ENCODE assay signal across 15 cellular contexts in genomic region chr4:2733001-2733843, GRCh38. TPM values are rescaled to one million over a fixed set of nuclear protein-coding genes. Genes with fewer than 3 reads are reported as not detected.
DNase-seq lines count a peak whose midpoint lies in the region; ATAC-seq and TF ChIP-seq lines count a peak whose summit lies in the region.
"Had no signal": no experiment of that assay in that cellular context is flagged by ENCODE, and none has a peak within 500 bp of the region (broad histone marks: within the 10 kb centered on the region; RNA-seq: fewer than 3 reads in every experiment).

No MANE protein-coding gene starts in this region.

- H3K36me3 Mint-ChIP-seq in glutamatergic neuron (ENCODE audit: unreplicated experiment) = peaks cover 20% of the 10 kb centered on the region

- intact Hi-C loops in Panc1 (cut with micrococcal nuclease; ENCODE audit: unreplicated experiment) = no loop called here

- ATAC-seq in Panc1 (peak; percentile 32; the same call in 1 of the 2 replicates), HG03097 (IDR thresholded peaks at IDR 0.05; ENCODE audit: low FRiP score, unreplicated experiment) (no peak), GM21723 (IDR thresholded peaks at IDR 0.05; ENCODE audit: unreplicated experiment) (no peak)
- ATAC-seq: effector memory CD8-positive, alpha-beta T cell had no signal

- in situ Hi-C loops in Panc1 (cut with HindIII; ENCODE audit: low pct_unique_long_range_greater_than_20kb, low sequenced_read_pairs) = no loop called here

- H3K9me3 ChIP-seq in Panc1 (ENCODE audit: control insufficient read depth, insufficient read depth, low read depth, low read length) (no peaks in the 10 kb centered on the region), osteoblast (ENCODE audit: low read depth, low read length) (no peaks in the 10 kb centered on the region)

- peak; percentile 31 for DNase-seq in D341Med (ENCODE audit: low spot score)
- DNase-seq in Panc1 (ENCODE audit: low read depth, low spot score) = no peak
- no peak for DNase-seq in glutamatergic neuron
- DNase-seq in osteoblast (ENCODE audit: insufficient read length, low spot score, missing footprints) = peak; percentile 58
- DNase-seq in globus pallidus (ENCODE audit: low spot score) = no peak
- DNase-seq: activated CD4-positive, alpha-beta T cell treated with anti-CD3 and anti-CD28 coated beads, Interleukin-2, amount 10 ng/mL, durations not matched to agents 7 days and 5 days; activated effector memory CD4-positive, alpha-beta T cell treated with Interleukin-2 at 50 U/mL for 16 hours; DMS79 treated with DMSO at 0.1 percent for 48 hours; effector memory CD8-positive, alpha-beta T cell; MV-4-11; stimulated activated CD4-positive, alpha-beta T cell treated with anti-CD3 and anti-CD28 coated beads, Interleukin-4, amount 100 ng/mL, for 4 hours had no signal

- CTCF ChIA-PET in Panc1 (lab: Charles Lee) = no interaction called here

- H3K4me3 Mint-ChIP-seq in glutamatergic neuron (ENCODE audit: unreplicated experiment) = no peak overlapping the region
- H3K4me3 Mint-ChIP-seq: activated CD4-positive, alpha-beta T cell treated with anti-CD3 and anti-CD28 coated beads, Interleukin-2, amount 10 ng/mL, durations not matched to agents 7 days and 5 days; effector memory CD8-positive, alpha-beta T cell; nephron had no signal

- peaks cover 15% of the 10 kb centered on the region for H3K9me3 Mint-ChIP-seq in glutamatergic neuron (ENCODE audit: unreplicated experiment)

- H3K27me3 ChIP-seq in Panc1 (ENCODE audit: control insufficient read depth, insufficient read depth, low read length) = no peaks in the 10 kb centered on the region
- no peaks in the 10 kb centered on the region for H3K27me3 ChIP-seq in osteoblast (ENCODE audit: insufficient read depth, low read length)

- H3K36me3 ChIP-seq in Panc1 (ENCODE audit: control insufficient read depth, insufficient read depth, low read length) = no peaks in the 10 kb centered on the region
- peaks cover 33% of the 10 kb centered on the region for H3K36me3 ChIP-seq in osteoblast (ENCODE audit: insufficient read depth, low read length)

- no TSS peak for BruUV-seq in Panc1 (replicated peaks; lab: Mats Ljungman, UMichigan)

- H3K4me1 Mint-ChIP-seq in glutamatergic neuron (ENCODE audit: low read depth, unreplicated experiment) = peaks cover 2% of the 10 kb centered on the region
- H3K4me1 Mint-ChIP-seq: activated CD4-positive, alpha-beta T cell treated with anti-CD3 and anti-CD28 coated beads, Interleukin-2, amount 10 ng/mL, durations not matched to agents 7 days and 5 days; nephron had no signal

- POLR2A ChIA-PET in Panc1 (lab: Charles Lee) = no interaction called here

- no peaks in the 10 kb centered on the region for H4K20me1 ChIP-seq in osteoblast (ENCODE audit: insufficient read depth, low read length)

- peak overlapping the region; percentile 62 for H3K27ac Mint-ChIP-seq in glutamatergic neuron (ENCODE audit: unreplicated experiment)
- H3K27ac Mint-ChIP-seq: activated CD4-positive, alpha-beta T cell treated with anti-CD3 and anti-CD28 coated beads, Interleukin-2, amount 10 ng/mL, durations not matched to agents 7 days and 5 days; nephron had no signal

- H3K27me3 Mint-ChIP-seq in glutamatergic neuron (ENCODE audit: unreplicated experiment) = peaks cover 6% of the 10 kb centered on the region
- H3K27me3 Mint-ChIP-seq: activated CD4-positive, alpha-beta T cell treated with anti-CD3 and anti-CD28 coated beads, Interleukin-2, amount 10 ng/mL, durations not matched to agents 7 days and 5 days; effector memory CD8-positive, alpha-beta T cell had no signal

- TF ChIP-seq CTCF in Panc1 (IDR thresholded peaks at IDR 0.05) = no peak
- TF ChIP-seq CTCF in glutamatergic neuron (IDR thresholded peaks at IDR 0.05; ENCODE audit: partially characterized antibody, unreplicated experiment) = no peak
- TF ChIP-seq CTCF in osteoblast (IDR thresholded peaks at IDR 0.05; ENCODE audit: extremely low read depth, low read depth, low read length) = no peak

- H3K4me1 ChIP-seq in Panc1 (ENCODE audit: control insufficient read depth, insufficient read depth, low read length) (no peaks in the 10 kb centered on the region), osteoblast (ENCODE audit: insufficient read depth, low read length) (no peaks in the 10 kb centered on the region)

- no peak overlapping the region for H2AFZ ChIP-seq in osteoblast (ENCODE audit: low read length)

- H3K4me3 ChIP-seq in Panc1 (ENCODE audit: low read depth in 2 of 2, low read length in 2 of 2) (no peak overlapping the region), osteoblast (ENCODE audit: insufficient read depth, low read length) (no peak overlapping the region)

- H3K79me2 ChIP-seq in osteoblast (ENCODE audit: insufficient read depth, low read length) = no peaks in the 10 kb centered on the region

- no peak overlapping the region for H3K4me2 ChIP-seq in osteoblast (ENCODE audit: insufficient read depth, low read length)

- no peak overlapping the region for H3K27ac ChIP-seq in Panc1 (ENCODE audit: low read length)
- H3K27ac ChIP-seq in osteoblast (ENCODE audit: low read depth, low read length) = no peak overlapping the region
- H3K27ac ChIP-seq: C4-2B had no signal

RNA-seq across cellular contexts. Expression of gene TNIP2, which starts 22.9 kb away (rescaled TPM):
- total RNA-seq in Panc1 (2021; ENCODE audit: unreplicated experiment) (60.3 TPM), glutamatergic neuron (ENCODE audit: unreplicated experiment) (25.4 TPM), osteoblast (37.7 and 44.9 TPM in 2 replicates)
- polyA plus RNA-seq in Panc1 (2012; ENCODE audit: insufficient read length) = 59.6 TPM

RNA-seq across cellular contexts. Expression of gene SH3BP2, which starts 59.7 kb away (rescaled TPM):
- total RNA-seq in Panc1 (2021; ENCODE audit: unreplicated experiment) (93.4 TPM), glutamatergic neuron (ENCODE audit: unreplicated experiment) (85.3 TPM), osteoblast (26.4 and 28.0 TPM in 2 replicates)
- polyA plus RNA-seq in Panc1 (2012; ENCODE audit: insufficient read length) = 56.2 TPM

Comparison
In these comparisons a context has a peak if more than half of its experiments do, and no peak if none do; other contexts are left out.
1. DNase-seq: peak in D341Med (single experiment) and osteoblast (single experiment); none in Panc1 (single experiment), glutamatergic neuron (single experiment) and globus pallidus (single experiment).